ENCODE assay signal across 10 cellular contexts in the genomic region with DNA sequence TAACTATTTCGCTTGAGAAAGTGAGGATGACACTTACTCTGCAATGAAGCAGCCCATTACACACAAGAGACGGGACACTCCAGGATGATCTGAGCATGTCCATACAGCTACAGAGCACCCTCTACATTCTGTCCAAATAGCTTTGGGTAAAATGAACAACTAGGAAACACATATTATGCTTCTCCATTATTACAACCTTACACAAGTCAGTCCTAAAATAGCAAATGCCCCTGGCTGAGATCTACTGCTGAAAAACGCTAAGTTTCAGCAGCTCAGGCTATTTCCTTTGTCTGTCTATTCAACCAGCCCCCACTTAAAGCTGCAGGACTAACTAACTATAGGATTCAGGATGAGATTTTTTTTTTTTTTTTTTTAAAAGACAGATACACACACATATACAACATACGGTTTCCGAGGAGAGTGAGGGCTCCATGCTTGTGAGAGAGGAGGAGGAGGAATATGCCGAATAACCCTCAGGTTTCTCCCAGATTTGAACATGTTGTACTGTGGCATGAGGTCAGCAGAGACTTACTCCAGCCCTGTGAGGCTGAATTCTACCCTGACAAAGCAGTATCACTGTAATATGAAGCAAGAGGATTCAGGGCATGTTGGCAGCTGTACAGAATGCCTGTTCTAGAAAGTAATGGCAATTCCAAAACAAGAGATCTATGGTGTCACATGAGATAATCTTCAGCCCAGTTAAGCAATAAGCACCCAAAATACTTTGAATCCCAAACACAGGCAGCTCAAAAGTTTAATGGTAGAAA.
DNase-seq lines count a peak whose midpoint lies in the region; ATAC-seq and TF ChIP-seq lines count a peak whose summit lies in the region.
"Had no signal": no experiment of that assay in that cellular context is flagged by ENCODE, and none has a peak within 500 bp of the region (broad histone marks: within the 10 kb centered on the region; RNA-seq: fewer than 3 reads in every experiment).

No MANE protein-coding gene starts in this region.

- H3K27me3 Mint-ChIP-seq in neural crest cell (ENCODE audit: low read depth): no peaks in the 10 kb centered on the region

- no peak overlapping the region for H3K4me3 Mint-ChIP-seq in neural crest cell

- peaks cover 19% of the 10 kb centered on the region for H3K4me1 Mint-ChIP-seq in neural crest cell

- DNase-seq in A172 (ENCODE audit: low spot score): peak; percentile 40
- DNase-seq in Panc1 (ENCODE audit: low read depth, low spot score): no peak
- peak; percentile 95 for DNase-seq in fibroblast of pulmonary artery (ENCODE audit: low read depth)
- no peak for DNase-seq in neural crest cell (ENCODE audit: low read depth, low spot score)
- DNase-seq in stimulated activated CD4-positive, alpha-beta T cell treated with anti-CD3 and anti-CD28 coated beads, Interleukin-4, amount 100 ng/mL, for 24 hours: no peak
- DNase-seq: BE2C, Kasumi-1 had no signal

- no peaks in the 10 kb centered on the region for H3K9me3 ChIP-seq in Panc1 (ENCODE audit: control insufficient read depth, insufficient read depth, low read depth, low read length)
- H3K9me3 ChIP-seq: BE2C had no signal

- no TSS peak for BruUV-seq in Panc1 (replicated peaks; lab: Mats Ljungman, UMichigan)

- H3K27ac ChIP-seq in Panc1 (ENCODE audit: low read length): no peak overlapping the region

- ATAC-seq in Panc1 (0 out of 2 replicates have a peak, but pooled peaks have one; percentile 26), GM18505 (IDR thresholded peaks at IDR 0.05; ENCODE audit: unreplicated experiment) (no peak), GM19035 (IDR thresholded peaks at IDR 0.05; ENCODE audit: unreplicated experiment) (no peak), HG02642 (IDR thresholded peaks at IDR 0.05; ENCODE audit: poor library complexity, unreplicated experiment) (no peak)

- H3K36me3 ChIP-seq in Panc1 (ENCODE audit: control insufficient read depth, insufficient read depth, low read length): no peaks in the 10 kb centered on the region
- H3K36me3 ChIP-seq: BE2C had no signal

- H3K9me3 Mint-ChIP-seq in neural crest cell: no peaks in the 10 kb centered on the region

- POLR2A ChIA-PET in Panc1 (lab: Charles Lee): no interaction called here

- intact Hi-C loops in Panc1 (cut with micrococcal nuclease; ENCODE audit: unreplicated experiment): no loop called here

- in situ Hi-C loops in Panc1 (cut with HindIII; ENCODE audit: low pct_unique_long_range_greater_than_20kb, low sequenced_read_pairs): no loop called here

- peaks cover 5% of the 10 kb centered on the region; the same call in 1 of the 2 replicates for H3K4me1 ChIP-seq in Panc1 (ENCODE audit: control insufficient read depth, insufficient read depth, low read length)

- CTCF ChIA-PET in Panc1 (lab: Charles Lee): no interaction called here

- TF ChIP-seq CTCF in Panc1 (IDR thresholded peaks at IDR 0.05): no peak
- TF ChIP-seq CTCF in fibroblast of pulmonary artery (IDR thresholded peaks at IDR 0.05; ENCODE audit: low read length, missing control alignments): no peak
- no peak for TF ChIP-seq CTCF in neural crest cell (conservative IDR thresholded peaks at IDR 0.05)

- no peak for TF ChIP-seq POLR2A in GM18505 (IDR thresholded peaks at IDR 0.05; ENCODE audit: borderline replicate concordance, extremely low read depth, insufficient read depth, insufficient read length)

- peak overlapping the region; percentile 59 for H3K27ac Mint-ChIP-seq in neural crest cell (ENCODE audit: unreplicated experiment)

- no peaks in the 10 kb centered on the region for H3K27me3 ChIP-seq in Panc1 (ENCODE audit: control insufficient read depth, insufficient read depth, low read length)
- H3K27me3 ChIP-seq: BE2C had no signal

- H3K4me3 ChIP-seq in Panc1 (ENCODE audit: low read depth in 2 of 2, low read length in 2 of 2) (no peak overlapping the region), fibroblast of pulmonary artery (replicated peaks; ENCODE audit: low read depth, low read length) (peak overlapping the region; percentile 26)

- H3K36me3 Mint-ChIP-seq in neural crest cell (ENCODE audit: low read depth): no peaks in the 10 kb centered on the region

Comparison
In these comparisons a context has a peak if more than half of its experiments do, and no peak if none do; other contexts are left out.
1. DNase-seq: peak in A172 (single experiment) and fibroblast of pulmonary artery (single experiment); none in Panc1 (single experiment), neural crest cell (single experiment) and stimulated activated CD4-positive, alpha-beta T cell treated with anti-CD3 and anti-CD28 coated beads, Interleukin-4, amount 100 ng/mL, for 24 hours (single experiment).